In genomic region chr9:37950561-37950960, GRCh38 we compare ENCODE assay signal across 2 cellular contexts.
A peak's percentile ranks its signal among the peaks of the same experiment; 100 is the strongest.
TF ChIP-seq lines count a peak whose summit lies in the region.

No MANE protein-coding gene starts in this region.

TF ChIP-seq in HepG2, 621 proteins besides CTCF, POLR2A, EP300 and RAD21:
- peak; percentile 28 for TF ChIP-seq AGO2 (optimal IDR thresholded peaks at IDR 0.05; ENCODE audit: low read depth, low read length)
- TF ChIP-seq KAT7 (CRISPR knock-in tag; IDR thresholded peaks at IDR 0.05; ENCODE audit: borderline replicate concordance): no peak
- no peak for TF ChIP-seq ZMYM2 (CRISPR knock-in tag; IDR thresholded peaks at IDR 0.05)
- 0 out of 2 replicates have a peak, but pooled peaks have one; percentile 21 for TF ChIP-seq FOXO4 (CRISPR knock-in tag; conservative IDR thresholded peaks at IDR 0.05)

TF ChIP-seq in GM12891, 5 proteins besides CTCF, POLR2A, EP300 and RAD21:
- TF ChIP-seq PAX5 (IDR thresholded peaks at IDR 0.05; ENCODE audit: insufficient read depth, low read length, severe bottlenecking) (no peak), POU2F2 (IDR thresholded peaks at IDR 0.05; ENCODE audit: low read depth, low read length) (no peak), SPI1 (IDR thresholded peaks at IDR 0.05; ENCODE audit: low read depth, low read length) (no peak), POLR2AphosphoS5 (IDR thresholded peaks at IDR 0.05; ENCODE audit: low read depth, low read length) (no peak)
TF ChIP-seq in GM12891: peak in this region for 0.
